In the genomic region with DNA sequence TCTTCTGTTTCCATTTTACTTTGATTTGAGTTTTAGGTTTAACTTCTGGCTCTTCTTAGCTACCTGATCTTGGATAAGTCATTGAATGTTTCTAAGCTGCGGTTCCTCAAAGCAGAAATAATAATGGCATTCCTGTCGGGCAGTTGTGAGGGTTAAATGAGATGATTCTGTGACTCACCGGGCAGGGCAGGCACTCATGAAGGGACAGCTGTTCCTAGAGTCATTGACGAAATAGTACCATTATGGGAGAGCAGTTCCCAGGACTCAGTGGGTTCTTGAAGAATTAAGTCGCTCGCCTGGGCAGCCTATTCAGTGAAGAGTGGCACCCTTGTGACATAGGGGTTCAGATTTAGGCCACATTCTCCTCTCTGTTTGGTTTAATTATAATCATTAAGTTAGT, we compare ENCODE assay signal across 16 cellular contexts. TPM values are rescaled to one million over a fixed set of nuclear protein-coding genes. Genes with fewer than 3 reads are reported as not detected.
A peak's percentile ranks its signal among the peaks of the same experiment; 100 is the strongest.
DNase-seq lines count a peak whose midpoint lies in the region; ATAC-seq, FAIRE-seq and TF ChIP-seq lines count a peak whose summit lies in the region.
"Had no signal": no experiment of that assay in that cellular context is flagged by ENCODE, and none has a peak within 500 bp of the region (broad histone marks: within the 10 kb centered on the region; RNA-seq: fewer than 3 reads in every experiment).

No MANE protein-coding gene starts in this region.

- FAIRE-seq in astrocyte (lab: Jason Lieb, UNC) = peak; percentile 66

- POLR2A ChIA-PET in WTC11 (lab: Charles Lee) = no interaction called here

- H3K4me3 Mint-ChIP-seq in astrocyte (ENCODE audit: unreplicated experiment) (no peak overlapping the region), naive B cell (peak overlapping the region in 4 of 8 donors; percentile 32 to 86 (median 66)), WTC11 (no peak overlapping the region)

- H4K20me1 ChIP-seq in BLaER1 (peaks cover 100% of the 10 kb centered on the region), DND-41 (ENCODE audit: insufficient read depth, low read length) (peaks cover 36% of the 10 kb centered on the region), astrocyte (ENCODE audit: insufficient read depth, low read length) (peaks cover 61% of the 10 kb centered on the region)

- CTCF ChIA-PET in WTC11 (lab: Charles Lee) = no interaction called here

- H2AFZ ChIP-seq in DND-41 (ENCODE audit: low read depth, low read length) (no peak overlapping the region), astrocyte (ENCODE audit: low read depth, low read length) (no peak overlapping the region)

- peaks cover 19% of the 10 kb centered on the region for H3K4me1 Mint-ChIP-seq in astrocyte (ENCODE audit: low read depth, unreplicated experiment)
- peaks cover 71 to 94% (median 89%) of the 10 kb centered on the region in 3 donors for H3K4me1 Mint-ChIP-seq in naive B cell
- peaks cover 30% of the 10 kb centered on the region for H3K4me1 Mint-ChIP-seq in WTC11

- H3K36me3 Mint-ChIP-seq in astrocyte (ENCODE audit: low read depth, unreplicated experiment) (peaks cover 43% of the 10 kb centered on the region), naive B cell (peaks cover 9 to 31% of the 10 kb centered on the region in 2 donors), WTC11 (peaks cover 92% of the 10 kb centered on the region)

- peak overlapping the region; percentile 38 for H3K27ac Mint-ChIP-seq in astrocyte (ENCODE audit: unreplicated experiment)
- H3K27ac Mint-ChIP-seq in naive B cell = peak overlapping the region in 5 of 6 donors; percentile 23 to 93 (median 39)
- H3K27ac Mint-ChIP-seq in WTC11 = no peak overlapping the region

- H3K4me2 ChIP-seq in BLaER1 = peak overlapping the region; percentile 85
- H3K4me2 ChIP-seq in DND-41 (ENCODE audit: insufficient read depth, low read length) = peak overlapping the region; percentile 62; the same call in 1 of the 2 replicates
- H3K4me2 ChIP-seq in astrocyte (ENCODE audit: low read length) = peak overlapping the region; percentile 22

- ATAC-seq in DND-41 (ENCODE audit: insufficient read depth, low read depth) (no peak), naive B cell (ENCODE audit: low read depth in 2 of 2) (no peak), GM18858 (IDR thresholded peaks at IDR 0.05; ENCODE audit: unreplicated experiment) (no peak), WTC11 (no peak)
- ATAC-seq: gastroesophageal sphincter had no signal

- H3K4me1 ChIP-seq in BLaER1 = peaks cover 100% of the 10 kb centered on the region
- H3K4me1 ChIP-seq in DND-41 (ENCODE audit: insufficient read depth, low read length) = peaks cover 59% of the 10 kb centered on the region
- peaks cover 36% of the 10 kb centered on the region for H3K4me1 ChIP-seq in astrocyte (ENCODE audit: insufficient read depth, low read length)

- H3K27ac ChIP-seq in BLaER1 (0 out of 2 replicates have a peak overlapping the region, but pooled peaks have one; percentile 16), DND-41 (ENCODE audit: low read length) (peak overlapping the region; percentile 76), astrocyte (ENCODE audit: low read depth, low read length) (peak overlapping the region; percentile 35)
- H3K27ac ChIP-seq: gastroesophageal sphincter had no signal

- no peak for TF ChIP-seq CTCF in DND-41 (IDR thresholded peaks at IDR 0.05; ENCODE audit: borderline replicate concordance, extremely low read depth, low read length, poor library complexity, severe bottlenecking)
- TF ChIP-seq CTCF in astrocyte (IDR thresholded peaks at IDR 0.05; ENCODE audit: insufficient read depth, low read depth, low read length) = no peak
- TF ChIP-seq CTCF in WTC11 (IDR thresholded peaks at IDR 0.05) = no peak

- H3K9me3 Mint-ChIP-seq in astrocyte (ENCODE audit: unreplicated experiment) = no peaks in the 10 kb centered on the region
- H3K9me3 Mint-ChIP-seq in naive B cell = no peaks in the 10 kb centered on the region
- no peaks in the 10 kb centered on the region for H3K9me3 Mint-ChIP-seq in WTC11

- no peaks in the 10 kb centered on the region for H3K27me3 ChIP-seq in BLaER1
- no peaks in the 10 kb centered on the region for H3K27me3 ChIP-seq in DND-41 (ENCODE audit: insufficient read depth, low read length, poor library complexity)
- H3K27me3 ChIP-seq in astrocyte (ENCODE audit: insufficient read depth, low read length) = no peaks in the 10 kb centered on the region
- H3K27me3 ChIP-seq: BE2C, gastroesophageal sphincter had no signal

- H3K9me3 ChIP-seq in BLaER1 (no peaks in the 10 kb centered on the region), DND-41 (ENCODE audit: insufficient read depth, low read length, severe bottlenecking) (no peaks in the 10 kb centered on the region), astrocyte (ENCODE audit: insufficient read depth, low read depth, low read length) (no peaks in the 10 kb centered on the region)
- H3K9me3 ChIP-seq: BE2C, gastroesophageal sphincter had no signal

- H3K36me3 ChIP-seq in BLaER1 = peaks cover 100% of the 10 kb centered on the region
- peaks cover 89% of the 10 kb centered on the region for H3K36me3 ChIP-seq in DND-41 (ENCODE audit: insufficient read depth, low read length)
- H3K36me3 ChIP-seq in astrocyte (ENCODE audit: insufficient read depth, low read length) = peaks cover 39% of the 10 kb centered on the region

- no peak for DNase-seq in DND-41
- peak; percentile 89 for DNase-seq in astrocyte (ENCODE audit: low read depth)
- DNase-seq in naive B cell = no peak
- no peak for DNase-seq in SW 1271 (lab: John Stamatoyannopoulos, UW)
- DNase-seq in NCI-H1436 (lab: John Stamatoyannopoulos, UW) = no peak
- no peak for DNase-seq in WTC11 (ENCODE audit: low spot score)
- DNase-seq: activated gamma-delta T cell treated with Interleukin-2 at 50 U/mL for 16 hours; BE2C; effector CD8-positive, alpha-beta T cell; Karpas-422; midbrain; NCI-H187 treated with DMSO at 0.1 percent for 48 hours; posterior cingulate gyrus had no signal

- H3K9ac ChIP-seq in BLaER1 (no peak overlapping the region), DND-41 (ENCODE audit: low read depth, low read length) (no peak overlapping the region), astrocyte (ENCODE audit: low read length) (no peak overlapping the region)

- peaks cover 83% of the 10 kb centered on the region for H3K79me2 ChIP-seq in DND-41 (ENCODE audit: insufficient read depth, low read length)
- H3K79me2 ChIP-seq in astrocyte (ENCODE audit: insufficient read depth, low read length) = peaks cover 98% of the 10 kb centered on the region

- H3K4me3 ChIP-seq in BLaER1 = peak overlapping the region; percentile 23
- 0 out of 4 replicates have a peak overlapping the region, but pooled peaks of 1 of the 2 experiments have one; percentile 51 for H3K4me3 ChIP-seq in DND-41 (ENCODE audit: low read depth in 1 of 2, low read length in 2 of 2)
- no peak overlapping the region for H3K4me3 ChIP-seq in astrocyte (ENCODE audit: insufficient read depth, low read depth, low read length)
- H3K4me3 ChIP-seq: gastroesophageal sphincter had no signal

- H3K27me3 Mint-ChIP-seq in astrocyte (ENCODE audit: low read depth, unreplicated experiment) (no peaks in the 10 kb centered on the region), naive B cell (no peaks in the 10 kb centered on the region), WTC11 (ENCODE audit: low read depth) (no peaks in the 10 kb centered on the region)

TF ChIP-seq in WTC11, 78 proteins besides CTCF, POLR2A, EP300 and RAD21:
- TF ChIP-seq, protein P1, sequence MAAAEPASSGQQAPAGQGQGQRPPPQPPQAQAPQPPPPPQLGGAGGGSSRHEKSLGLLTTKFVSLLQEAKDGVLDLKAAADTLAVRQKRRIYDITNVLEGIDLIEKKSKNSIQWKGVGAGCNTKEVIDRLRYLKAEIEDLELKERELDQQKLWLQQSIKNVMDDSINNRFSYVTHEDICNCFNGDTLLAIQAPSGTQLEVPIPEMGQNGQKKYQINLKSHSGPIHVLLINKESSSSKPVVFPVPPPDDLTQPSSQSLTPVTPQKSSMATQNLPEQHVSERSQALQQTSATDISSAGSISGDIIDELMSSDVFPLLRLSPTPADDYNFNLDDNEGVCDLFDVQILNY (CRISPR knock-in tag; IDR thresholded peaks at IDR 0.05) = no peak

RNA-seq across cellular contexts. Expression of gene TRIB2, which starts 10.3 kb away (rescaled TPM):
- total RNA-seq in astrocyte = 22.6 and 28.6 TPM in 2 replicates
- polyA plus RNA-seq in naive B cell (ENCODE audit: low read depth in 6 of 6) = 10 to 100 TPM; 48.4 to 94.2 (median 58.6) TPM
- total RNA-seq in WTC11 (2021) = 79.6 to 89.3 TPM (median 83.1 TPM) in 3 replicates

Comparison
In these comparisons a context has a peak if more than half of its experiments do, and no peak if none do; other contexts are left out.
1. H3K27ac ChIP-seq: peak in every context shown above with its lines; median percentile 76 in DND-41; 35 in astrocyte; 16 in BLaER1.
2. H3K4me2 ChIP-seq: peak in every context shown above with its lines; median percentile 85 in BLaER1; 62 in DND-41; 22 in astrocyte.